In the genomic region with DNA sequence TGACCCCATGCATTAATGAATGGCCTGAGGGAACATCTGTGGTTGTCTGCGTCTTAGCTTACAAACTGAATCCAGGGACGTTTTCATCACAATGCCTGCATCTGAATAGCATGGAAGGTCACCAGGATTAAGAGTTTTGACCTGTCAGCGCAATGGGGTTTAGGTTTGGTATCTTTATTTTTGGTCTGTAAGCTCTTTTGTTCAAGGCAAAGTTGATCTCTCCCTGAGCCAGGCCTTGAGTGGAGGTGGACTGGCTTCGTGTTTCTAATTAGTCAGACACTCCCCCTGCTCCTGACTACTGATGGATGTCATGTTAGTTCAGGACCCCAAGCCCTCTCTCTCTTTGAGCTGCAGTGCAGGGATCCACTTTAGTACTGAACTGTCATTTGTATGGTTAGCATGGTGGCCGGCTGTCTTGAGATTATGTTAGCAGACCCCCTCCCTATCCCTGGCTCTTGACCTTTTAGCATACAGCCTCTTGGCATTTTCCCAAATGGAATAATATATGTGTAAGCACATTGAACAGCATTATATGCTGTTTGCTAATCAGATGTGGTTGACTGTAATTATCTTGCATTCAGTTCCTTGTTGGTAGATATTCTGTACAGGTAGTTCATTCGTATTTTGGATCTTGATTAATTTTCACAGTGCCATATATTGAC, we compare ENCODE assay signal across 29 cellular contexts. TPM values are rescaled to one million over a fixed set of nuclear protein-coding genes. Genes with fewer than 3 reads are reported as not detected.
"Had no signal": no experiment of that assay in that cellular context is flagged by ENCODE, and none has a peak within 500 bp of the region (broad histone marks: within the 10 kb centered on the region; RNA-seq: fewer than 3 reads in every experiment).

No MANE protein-coding gene starts in this region.

- H3K36me3 ChIP-seq: brain microvascular endothelial cell, esophagus squamous epithelium, heart right ventricle, left ventricle myocardium inferior, pancreas, prostate gland, sigmoid colon, thoracic aorta had no signal

- H3K4me1 ChIP-seq: esophagus squamous epithelium, heart right ventricle, left ventricle myocardium inferior, pancreas, prostate gland, sigmoid colon had no signal

- H3K4me3 ChIP-seq: esophagus squamous epithelium, heart right ventricle, left ventricle myocardium inferior, mucosa of descending colon, pancreas, prostate gland, sigmoid colon, thoracic aorta had no signal

- DNase-seq: activated CD4-positive, alpha-beta T cell treated with anti-CD3 and anti-CD28 coated beads for 1 hour; activated CD4-positive, alpha-beta T cell treated with anti-CD3 and anti-CD28 coated beads, Interleukin-2, amount 10 ng/mL, durations not matched to agents 7 days and 5 days; activated CD8-positive, alpha-beta T cell treated with anti-CD3 and anti-CD28 coated beads for 36 hours; activated gamma-delta T cell treated with Interleukin-2 at 50 U/mL for 16 hours; activated naive CD4-positive, alpha-beta T cell treated with anti-CD3 and anti-CD28 coated beads, Interleukin-2, amount 50 U/mL, for 16 hours; activated T-cell treated with anti-CD3 and anti-CD28 coated beads, Interleukin-2, amount 50 U/mL, for 4 hours; amniotic stem cell; brain microvascular endothelial cell; central memory CD4-positive, alpha-beta T cell; dermis blood vessel endothelial cell; effector CD8-positive, alpha-beta T cell; esophagus squamous epithelium; foreskin melanocyte; heart right ventricle; left ventricle myocardium inferior; mucosa of descending colon; nucleus accumbens; pancreas; retina; sigmoid colon; small intestine; stimulated activated CD4-positive, alpha-beta T cell treated with anti-CD3 and anti-CD28 coated beads, Interleukin-4, amount 100 ng/mL, for 24 hours; trophoblast cell had no signal

- H3K27me3 ChIP-seq: brain microvascular endothelial cell, esophagus squamous epithelium, heart right ventricle, pancreas, sigmoid colon had no signal

- H3K9me3 ChIP-seq: esophagus squamous epithelium, heart right ventricle, left ventricle myocardium inferior, mucosa of descending colon, pancreas, prostate gland, sigmoid colon, thoracic aorta had no signal

- ATAC-seq: activated CD8-positive, alpha-beta T cell treated with anti-CD3 and anti-CD28 coated beads for 36 hours; activated T-cell treated with anti-CD3 and anti-CD28 coated beads, Interleukin-2, amount 50 U/mL, for 4 hours; activated T-helper 17 cell treated with anti-CD3 and anti-CD28 coated beads, Interleukin-2, amount 50 U/mL, for 72 hours; heart right ventricle; mucosa of descending colon; pancreas; stimulated activated effector memory CD8-positive, alpha-beta T cell treated with anti-CD3 and anti-CD28 coated beads, Interleukin-12 subunit alpha, Interleukin-12 subunit beta, amount 100 ng/mL, for 72 hours had no signal

- H3K27ac ChIP-seq: brain microvascular endothelial cell, epithelial cell of prostate, esophagus squamous epithelium, heart right ventricle, left ventricle myocardium inferior, pancreas, prostate gland, sigmoid colon, thoracic aorta had no signal

RNA-seq across cellular contexts. Expression of a gene that starts 59.2 kb away (rescaled TPM):
- total RNA-seq: activated CD4-positive, alpha-beta T cell treated with anti-CD3 and anti-CD28 coated beads, Interleukin-2, amount 10 ng/mL, durations not matched to agents 7 days and 5 days; activated CD8-positive, alpha-beta T cell treated with anti-CD3 and anti-CD28 coated beads for 36 hours; activated T-cell treated with anti-CD3 and anti-CD28 coated beads, Interleukin-2, amount 50 U/mL, for 4 hours; activated T-helper 17 cell treated with anti-CD3 and anti-CD28 coated beads, Interleukin-2, amount 50 U/mL, for 72 hours; mesenteric fat pad had no signal
